1 cellular context compared by ENCODE assay signal in the genomic region with DNA sequence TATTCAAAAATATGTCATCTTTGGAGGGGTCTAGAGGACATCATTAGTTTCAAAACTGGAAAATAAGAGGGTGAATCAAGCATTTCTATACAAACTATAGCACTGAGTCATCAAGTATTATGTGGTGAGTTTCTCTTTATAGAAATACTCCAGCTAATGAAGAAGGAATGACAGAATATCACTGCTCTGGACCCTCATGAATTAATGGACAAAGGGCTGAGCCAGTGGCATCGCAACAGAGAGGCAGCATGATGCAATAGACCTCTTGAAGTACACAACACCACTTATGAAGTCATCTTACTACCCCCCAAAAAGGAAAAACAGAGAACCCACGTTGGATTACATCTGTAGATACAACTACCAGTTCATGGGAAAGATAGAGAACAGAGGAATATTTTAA.
A peak's percentile ranks its signal among the peaks of the same experiment; 100 is the strongest.
TF ChIP-seq lines count a peak whose summit lies in the region.

No MANE protein-coding gene starts in this region.

TF ChIP-seq in IMR-90, 13 proteins besides CTCF, POLR2A, EP300 and RAD21:
- TF ChIP-seq, protein P1, sequence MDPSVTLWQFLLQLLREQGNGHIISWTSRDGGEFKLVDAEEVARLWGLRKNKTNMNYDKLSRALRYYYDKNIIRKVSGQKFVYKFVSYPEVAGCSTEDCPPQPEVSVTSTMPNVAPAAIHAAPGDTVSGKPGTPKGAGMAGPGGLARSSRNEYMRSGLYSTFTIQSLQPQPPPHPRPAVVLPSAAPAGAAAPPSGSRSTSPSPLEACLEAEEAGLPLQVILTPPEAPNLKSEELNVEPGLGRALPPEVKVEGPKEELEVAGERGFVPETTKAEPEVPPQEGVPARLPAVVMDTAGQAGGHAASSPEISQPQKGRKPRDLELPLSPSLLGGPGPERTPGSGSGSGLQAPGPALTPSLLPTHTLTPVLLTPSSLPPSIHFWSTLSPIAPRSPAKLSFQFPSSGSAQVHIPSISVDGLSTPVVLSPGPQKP (IDR thresholded peaks at IDR 0.05; ENCODE audit: borderline replicate concordance, low read depth, low read length) = no peak
- TF ChIP-seq MXI1 (IDR thresholded peaks at IDR 0.05; ENCODE audit: borderline replicate concordance, low read depth, low read length) (no peak), FOS (IDR thresholded peaks at IDR 0.05; ENCODE audit: low read depth, low read length) (peak; percentile 36; the same call in 1 of the 2 replicates), MAZ (IDR thresholded peaks at IDR 0.05; ENCODE audit: borderline replicate concordance, low read depth, low read length) (no peak), MAFK (IDR thresholded peaks at IDR 0.05; ENCODE audit: low read depth, low read length) (peak; percentile 26; the same call in 1 of the 2 replicates), RCOR1 (IDR thresholded peaks at IDR 0.05; ENCODE audit: insufficient replicate concordance, low read length) (no peak), NFE2L2 (IDR thresholded peaks at IDR 0.05; ENCODE audit: low read depth, low read length) (no peak), BHLHE40 (IDR thresholded peaks at IDR 0.05; ENCODE audit: low read depth, low read length) (no peak), RFX5 (IDR thresholded peaks at IDR 0.05; ENCODE audit: low read depth, low read length) (no peak), CHD1 (IDR thresholded peaks at IDR 0.05; ENCODE audit: low read depth, low read length) (no peak), SMC3 (IDR thresholded peaks at IDR 0.05; ENCODE audit: low read depth, low read length) (no peak), CEBPB (IDR thresholded peaks at IDR 0.05; ENCODE audit: low read depth, low read length) (peak; percentile 97)
- TF ChIP-seq, protein P2, sequence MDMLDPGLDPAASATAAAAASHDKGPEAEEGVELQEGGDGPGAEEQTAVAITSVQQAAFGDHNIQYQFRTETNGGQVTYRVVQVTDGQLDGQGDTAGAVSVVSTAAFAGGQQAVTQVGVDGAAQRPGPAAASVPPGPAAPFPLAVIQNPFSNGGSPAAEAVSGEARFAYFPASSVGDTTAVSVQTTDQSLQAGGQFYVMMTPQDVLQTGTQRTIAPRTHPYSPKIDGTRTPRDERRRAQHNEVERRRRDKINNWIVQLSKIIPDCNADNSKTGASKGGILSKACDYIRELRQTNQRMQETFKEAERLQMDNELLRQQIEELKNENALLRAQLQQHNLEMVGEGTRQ (IDR thresholded peaks at IDR 0.05; ENCODE audit: low read depth, low read length) = no peak
